In the genomic region with DNA sequence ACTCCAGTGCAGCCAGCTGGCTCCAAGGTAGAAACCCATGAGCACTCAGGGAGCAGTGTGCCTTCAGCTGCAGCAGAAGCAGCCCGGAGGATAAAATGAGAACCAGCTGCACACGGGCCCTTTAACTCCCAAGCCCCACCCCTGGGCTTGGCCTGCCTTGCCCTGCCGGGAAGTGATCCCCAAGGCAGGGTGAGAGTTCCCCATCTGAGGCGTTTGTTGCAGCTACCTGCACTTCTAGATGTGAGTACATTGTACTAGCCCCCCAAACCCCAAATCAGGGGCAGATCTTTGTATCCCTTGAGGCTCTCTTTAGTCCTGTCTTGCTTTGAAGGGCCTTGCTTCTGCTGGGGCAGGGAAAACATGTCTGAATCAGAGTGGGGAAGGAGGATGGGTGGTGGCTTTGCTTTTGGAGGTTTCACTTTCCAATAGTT, we compare ENCODE assay signal across 8 cellular contexts. TPM values are rescaled to one million over a fixed set of nuclear protein-coding genes. Genes with fewer than 3 reads are reported as not detected.
DNase-seq lines count a peak whose midpoint lies in the region; ATAC-seq and TF ChIP-seq lines count a peak whose summit lies in the region.

A gene (plus strand): TSS at position 192 of the 431 bp plus-strand sequence. CDS start 10,088 bp downstream, outside the sequence.

- H3K9me3 ChIP-seq in BLaER1 treated with 17β-estradiol and CSF1 and Interleukin-3, amounts not matched to agents 10 nM and 100 nM (replicated peaks in 1 of 11): no peaks in the 10 kb centered on the region
- H3K9me3 ChIP-seq in HAP-1: no peaks in the 10 kb centered on the region
- no peaks in the 10 kb centered on the region for H3K9me3 ChIP-seq in left ventricle myocardium inferior (replicated peaks)

- intact Hi-C loops in left ventricle myocardium inferior (cut with micrococcal nuclease) (no loop called here), sciatic nerve (cut with DNase I) (no loop called here)

- H3K9ac ChIP-seq in BLaER1 treated with 17β-estradiol and CSF1 and Interleukin-3, amounts not matched to agents 10 nM and 100 nM: peak within 1 kb of the TSS; percentile 63 to 98 (median 77)

- in situ Hi-C loops in HAP-1 (cut with MboI; ENCODE audit: low sequenced_read_pairs): no loop called here

- H3K4me3 ChIP-seq in BLaER1 treated with 17β-estradiol and CSF1 and Interleukin-3, amounts not matched to agents 10 nM and 100 nM: peak within 1 kb of the TSS; percentile 45 to 81 (median 68)
- H3K4me3 ChIP-seq in HAP-1 (peak within 1 kb of the TSS; percentile 20), left ventricle myocardium inferior (peak within 1 kb of the TSS; percentile 81)

- DNase-seq in HAP-1 (ENCODE audit: low spot score in 2 of 2) (peak in 1 of 2 experiments; percentile 53), RWPE1 (ENCODE audit: low spot score) (peak; percentile 80), left ventricle myocardium inferior (peak; percentile 67), sciatic nerve (ENCODE audit: low spot score) (peak; percentile 86), GM19240 (ENCODE audit: insufficient read length, low spot score) (no peak), NCI-H187 treated with DMSO at 0.1 percent for 48 hours (lab: John Stamatoyannopoulos, UW) (no peak)

- CTCF ChIA-PET in RWPE1 (lab: Yijun Ruan, JAX): interaction anchor here (1.2 kb wide), 1 partner anchor 12 kb away, joined by 3 read pairs; no protein-coding TSS in a partner anchor

- peak within 1 kb of the TSS; percentile 95 to 100 (median 100) for H3K4me2 ChIP-seq in BLaER1 treated with 17β-estradiol and CSF1 and Interleukin-3, amounts not matched to agents 10 nM and 100 nM

- POLR2A ChIA-PET in RWPE1 (lab: Yijun Ruan, JAX; ENCODE audit: low non-redundant PET): no interaction called here

- peak; percentile 54 for ATAC-seq in sciatic nerve

- H3K4me1 ChIP-seq in BLaER1 treated with 17β-estradiol and CSF1 and Interleukin-3, amounts not matched to agents 10 nM and 100 nM: peaks cover 65 to 78% (median 72%) of the 10 kb centered on the region in 10 experiments
- peaks cover 16% of the 10 kb centered on the region for H3K4me1 ChIP-seq in HAP-1
- peaks cover 87% of the 10 kb centered on the region for H3K4me1 ChIP-seq in left ventricle myocardium inferior

- no peak for TF ChIP-seq CTCF in RWPE1 (conservative IDR thresholded peaks at IDR 0.05; ENCODE audit: low read depth)
- TF ChIP-seq CTCF in left ventricle myocardium inferior (IDR thresholded peaks at IDR 0.05; ENCODE audit: borderline replicate concordance): no peak

- H4K20me1 ChIP-seq in BLaER1 treated with 17β-estradiol and CSF1 and Interleukin-3, amounts not matched to agents 10 nM and 100 nM: peaks cover 16 to 50% (median 40%) of the 10 kb centered on the region in 11 experiments; a peak in 19 of 22 replicates

- no peaks in the 10 kb centered on the region for H3K27me3 ChIP-seq in BLaER1 treated with 17β-estradiol and CSF1 and Interleukin-3, amounts not matched to agents 10 nM and 100 nM
- no peaks in the 10 kb centered on the region for H3K27me3 ChIP-seq in HAP-1 (ENCODE audit: low read depth)
- no peaks in the 10 kb centered on the region for H3K27me3 ChIP-seq in left ventricle myocardium inferior (ENCODE audit: low read depth)

- peak within 1 kb of the TSS; percentile 6 to 76 (median 63); a peak in 21 of 22 replicates for H3K27ac ChIP-seq in BLaER1 treated with 17β-estradiol and CSF1 and Interleukin-3, amounts not matched to agents 10 nM and 100 nM
- H3K27ac ChIP-seq in RWPE1 (peak within 1 kb of the TSS; percentile 99), angular gyrus (ENCODE audit: low read depth, low read length) (peak within 1 kb of the TSS; percentile 57), left ventricle myocardium inferior (replicated peaks) (peak within 1 kb of the TSS; percentile 87)

- peaks cover 18 to 46% (median 30%) of the 10 kb centered on the region in 11 experiments for H3K36me3 ChIP-seq in BLaER1 treated with 17β-estradiol and CSF1 and Interleukin-3, amounts not matched to agents 10 nM and 100 nM
- H3K36me3 ChIP-seq in HAP-1 (replicated peaks) (peaks cover 36% of the 10 kb centered on the region), left ventricle myocardium inferior (peaks cover 22% of the 10 kb centered on the region)

RNA-seq across cellular contexts. Expression of the gene that starts here (rescaled TPM):
- total RNA-seq in left ventricle myocardium inferior (38.6 TPM), sciatic nerve (123 TPM)

Comparison
In these comparisons a context has a peak if more than half of its experiments do, and no peak if none do; other contexts are left out.
1. H3K4me3 ChIP-seq: peak in every context shown above with its lines; median percentile 81 in left ventricle myocardium inferior; 68 in BLaER1 treated with 17β-estradiol and CSF1 and Interleukin-3, amounts not matched to agents 10 nM and 100 nM; 20 in HAP-1.
2. DNase-seq: peak in RWPE1 (single experiment), left ventricle myocardium inferior (single experiment) and sciatic nerve (single experiment); none in GM19240 (single experiment) and NCI-H187 treated with DMSO at 0.1 percent for 48 hours (single experiment).
3. Peak in every context shown above with its lines, with median percentiles within 50 percentile points of each other: H3K27ac ChIP-seq.